Comparison of ENCODE assay signal across 39 cellular contexts in genomic region chr20:31341470-31341869, GRCh38. TPM values are rescaled to one million over a fixed set of nuclear protein-coding genes. Genes with fewer than 3 reads are reported as not detected.
"Had no signal": no experiment of that assay in that cellular context is flagged by ENCODE, and none has a peak within 500 bp of the region (broad histone marks: within the 10 kb centered on the region; RNA-seq: fewer than 3 reads in every experiment).

No MANE protein-coding gene starts in this region.

- H3K4me3 ChIP-seq: adrenal gland, ascending aorta, body of pancreas, breast epithelium, cardiac muscle cell had no signal

- H3K9me3 ChIP-seq: adrenal gland, ascending aorta, body of pancreas, breast epithelium had no signal

- ATAC-seq: activated naive CD4-positive, alpha-beta T cell treated with anti-CD3 and anti-CD28 coated beads, Interleukin-2, amount 50 U/mL, for 72 hours; activated naive CD8-positive, alpha-beta T cell treated with anti-CD3 and anti-CD28 coated beads, Interleukin-2, amount 50 U/mL, for 24 hours; activated T-cell treated with anti-CD3 and anti-CD28 coated beads, Interleukin-2, amount 50 U/mL, for 4 hours; activated T-cell treated with anti-CD3 and anti-CD28 coated beads, Interleukin-2, amount 50 U/mL, for 72 hours; activated T-helper 17 cell treated with anti-CD3 and anti-CD28 coated beads, Interleukin-2, amount 50 U/mL, for 72 hours; body of pancreas had no signal

- H3K36me3 ChIP-seq: adrenal gland, ascending aorta, brain microvascular endothelial cell, cardiac muscle cell had no signal

- H3K27ac ChIP-seq: adrenal gland, ascending aorta, body of pancreas, brain microvascular endothelial cell, breast epithelium, cardiac muscle cell had no signal

- DNase-seq: activated effector memory CD4-positive, alpha-beta T cell treated with anti-CD3 and anti-CD28 coated beads, Interleukin-2, amount 50 U/mL, for 16 hours; activated effector memory CD4-positive, alpha-beta T cell treated with Interleukin-2 at 50 U/mL for 16 hours; activated gamma-delta T cell; activated gamma-delta T cell treated with Interleukin-2 at 50 U/mL for 16 hours; activated naive CD4-positive, alpha-beta T cell; activated naive CD4-positive, alpha-beta T cell treated with anti-CD3 and anti-CD28 coated beads for 36 hours; activated naive CD4-positive, alpha-beta T cell treated with anti-CD3 and anti-CD28 coated beads, Interleukin-2, amount 10 ng/mL, durations not matched to agents 7 days and 5 days; activated naive CD4-positive, alpha-beta T cell treated with anti-CD3 and anti-CD28 coated beads, Interleukin-2, amount 50 U/mL, for 16 hours; activated naive CD4-positive, alpha-beta T cell treated with Interleukin-2 at 50 U/mL for 16 hours; activated naive CD8-positive, alpha-beta T cell treated with anti-CD3 and anti-CD28 coated beads for 36 hours; activated naive CD8-positive, alpha-beta T cell treated with anti-CD3 and anti-CD28 coated beads, Interleukin-2, amount 10 ng/mL, durations not matched to agents 7 days and 5 days; activated naive CD8-positive, alpha-beta T cell treated with anti-CD3 and anti-CD28 coated beads, Interleukin-2, amount 50 U/mL, for 24 hours; activated T-cell treated with anti-CD3 and anti-CD28 coated beads, Interleukin-2, amount 50 U/mL, for 24 hours; activated T-cell treated with anti-CD3 and anti-CD28 coated beads, Interleukin-2, amount 50 U/mL, for 4 hours; activated T-cell treated with anti-CD3 and anti-CD28 coated beads, Interleukin-2, amount 50 U/mL, for 48 hours; activated T-cell treated with anti-CD3 and anti-CD28 coated beads, Interleukin-2, amount 50 U/mL, for 72 hours; adrenal gland; amniotic stem cell; amygdala; anterior cingulate cortex; aorta; body of pancreas; brain microvascular endothelial cell; caudate nucleus; central memory CD4-positive, alpha-beta T cell; cerebellar nuclear complex had no signal

- H3K4me1 ChIP-seq: adrenal gland, ascending aorta, body of pancreas, breast epithelium had no signal

- FAIRE-seq: astrocyte, bronchial epithelial cell had no signal

- H3K27me3 ChIP-seq: adrenal gland, ascending aorta, body of pancreas, brain microvascular endothelial cell, breast epithelium, cardiac muscle cell had no signal

RNA-seq across cellular contexts. Expression of gene DEFB118, which starts 26.9 kb away (rescaled TPM):
- total RNA-seq: activated naive CD4-positive, alpha-beta T cell treated with anti-CD3 and anti-CD28 coated beads for 36 hours; activated naive CD4-positive, alpha-beta T cell treated with anti-CD3 and anti-CD28 coated beads, Interleukin-2, amount 50 U/mL, for 72 hours; activated naive CD8-positive, alpha-beta T cell treated with anti-CD3 and anti-CD28 coated beads for 36 hours; activated naive CD8-positive, alpha-beta T cell treated with anti-CD3 and anti-CD28 coated beads, Interleukin-2, amount 10 ng/mL, durations not matched to agents 7 days and 5 days; activated T-cell treated with anti-CD3 and anti-CD28 coated beads, Interleukin-2, amount 50 U/mL, for 4 hours; activated T-cell treated with anti-CD3 and anti-CD28 coated beads, Interleukin-2, amount 50 U/mL, for 72 hours; activated T-helper 1 cell treated with anti-CD3 and anti-CD28 coated beads, Interleukin-12 subunit alpha, Interleukin-12 subunit beta, Interleukin-2, Interleukin-4 antibody, amounts not matched to agents 30 ng/mL and 10 ng/mL and 1 ng/mL, durations not matched to agents 14 hours and 24 hours and 36 hours; activated T-helper 17 cell treated with anti-CD3 and anti-CD28 coated beads, Interleukin-2, amount 50 U/mL, for 72 hours; activated T-helper 2 cell treated with anti-CD3 and anti-CD28 coated beads, Interferon-gamma antibody, Interleukin-2, Interleukin-4, amounts not matched to agents 10 μg/mL and 5 μg/mL and 100 μg/mL, durations not matched to agents 14 hours and 24 hours and 36 hours; adrenal gland; aorta; ascending aorta; astrocyte; body of pancreas; breast epithelium; bronchial epithelial cell; cardiac muscle cell; cardiac septum; cerebellum; chondrocyte had no signal
- polyA plus RNA-seq: adipose tissue, adrenal gland, aorta, cardiac muscle cell had no signal

RNA-seq across cellular contexts. Expression of gene DEFB116, which starts 33.1 kb away (rescaled TPM):
- total RNA-seq: activated naive CD4-positive, alpha-beta T cell treated with anti-CD3 and anti-CD28 coated beads for 36 hours; activated naive CD4-positive, alpha-beta T cell treated with anti-CD3 and anti-CD28 coated beads, Interleukin-2, amount 50 U/mL, for 72 hours; activated naive CD8-positive, alpha-beta T cell treated with anti-CD3 and anti-CD28 coated beads for 36 hours; activated naive CD8-positive, alpha-beta T cell treated with anti-CD3 and anti-CD28 coated beads, Interleukin-2, amount 10 ng/mL, durations not matched to agents 7 days and 5 days; activated T-cell treated with anti-CD3 and anti-CD28 coated beads, Interleukin-2, amount 50 U/mL, for 4 hours; activated T-cell treated with anti-CD3 and anti-CD28 coated beads, Interleukin-2, amount 50 U/mL, for 72 hours; activated T-helper 1 cell treated with anti-CD3 and anti-CD28 coated beads, Interleukin-12 subunit alpha, Interleukin-12 subunit beta, Interleukin-2, Interleukin-4 antibody, amounts not matched to agents 30 ng/mL and 10 ng/mL and 1 ng/mL, durations not matched to agents 14 hours and 24 hours and 36 hours; activated T-helper 17 cell treated with anti-CD3 and anti-CD28 coated beads, Interleukin-2, amount 50 U/mL, for 72 hours; activated T-helper 2 cell treated with anti-CD3 and anti-CD28 coated beads, Interferon-gamma antibody, Interleukin-2, Interleukin-4, amounts not matched to agents 10 μg/mL and 5 μg/mL and 100 μg/mL, durations not matched to agents 14 hours and 24 hours and 36 hours; adrenal gland; aorta; ascending aorta; astrocyte; body of pancreas; breast epithelium; bronchial epithelial cell; cardiac muscle cell; cardiac septum; cerebellum; chondrocyte had no signal
- polyA plus RNA-seq: adipose tissue, adrenal gland, aorta, cardiac muscle cell had no signal

RNA-seq across cellular contexts. Expression of gene DEFB119, which starts 48.9 kb away (rescaled TPM):
- total RNA-seq: activated naive CD4-positive, alpha-beta T cell treated with anti-CD3 and anti-CD28 coated beads for 36 hours; activated naive CD4-positive, alpha-beta T cell treated with anti-CD3 and anti-CD28 coated beads, Interleukin-2, amount 50 U/mL, for 72 hours; activated naive CD8-positive, alpha-beta T cell treated with anti-CD3 and anti-CD28 coated beads for 36 hours; activated naive CD8-positive, alpha-beta T cell treated with anti-CD3 and anti-CD28 coated beads, Interleukin-2, amount 10 ng/mL, durations not matched to agents 7 days and 5 days; activated T-cell treated with anti-CD3 and anti-CD28 coated beads, Interleukin-2, amount 50 U/mL, for 4 hours; activated T-cell treated with anti-CD3 and anti-CD28 coated beads, Interleukin-2, amount 50 U/mL, for 72 hours; activated T-helper 1 cell treated with anti-CD3 and anti-CD28 coated beads, Interleukin-12 subunit alpha, Interleukin-12 subunit beta, Interleukin-2, Interleukin-4 antibody, amounts not matched to agents 30 ng/mL and 10 ng/mL and 1 ng/mL, durations not matched to agents 14 hours and 24 hours and 36 hours; activated T-helper 17 cell treated with anti-CD3 and anti-CD28 coated beads, Interleukin-2, amount 50 U/mL, for 72 hours; activated T-helper 2 cell treated with anti-CD3 and anti-CD28 coated beads, Interferon-gamma antibody, Interleukin-2, Interleukin-4, amounts not matched to agents 10 μg/mL and 5 μg/mL and 100 μg/mL, durations not matched to agents 14 hours and 24 hours and 36 hours; adrenal gland; aorta; ascending aorta; astrocyte; body of pancreas; breast epithelium; bronchial epithelial cell; cardiac muscle cell; cardiac septum; cerebellum; chondrocyte had no signal
- polyA plus RNA-seq: adipose tissue, adrenal gland, aorta, cardiac muscle cell had no signal
